Comparison of ENCODE assay signal across 12 cellular contexts in the genomic region with DNA sequence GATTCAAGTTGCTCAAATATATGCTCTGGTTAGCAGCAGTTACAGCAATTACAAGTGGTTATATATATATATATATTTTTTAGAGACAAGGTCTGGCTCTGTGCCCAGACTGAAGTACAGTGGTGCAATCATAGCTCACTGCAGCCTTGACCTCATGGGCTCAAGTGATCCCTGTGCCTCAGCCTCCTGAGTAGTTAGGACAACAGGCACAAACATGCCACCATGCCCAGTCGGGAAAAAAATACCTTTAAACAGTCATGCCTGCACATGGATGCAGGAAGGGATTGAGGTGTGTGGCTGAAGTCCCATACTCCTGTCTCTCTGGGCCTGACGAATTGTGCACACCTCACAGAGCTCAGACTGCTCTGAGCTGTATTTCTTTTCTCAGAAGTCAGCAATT. TPM values are rescaled to one million over a fixed set of nuclear protein-coding genes. Genes with fewer than 3 reads are reported as not detected.
DNase-seq lines count a peak whose midpoint lies in the region; ATAC-seq and TF ChIP-seq lines count a peak whose summit lies in the region.
"Had no signal": no experiment of that assay in that cellular context is flagged by ENCODE, and none has a peak within 500 bp of the region (broad histone marks: within the 10 kb centered on the region; RNA-seq: fewer than 3 reads in every experiment).

No MANE protein-coding gene starts in this region.

- H3K9me3 ChIP-seq in Karpas-422 (ENCODE audit: low read length) (no peaks in the 10 kb centered on the region; the same call in 1 of the 2 replicates), aorta (ENCODE audit: control insufficient read depth, low read length) (no peaks in the 10 kb centered on the region), tibial nerve (peaks cover 0 to 5% (median 0%) of the 10 kb centered on the region in 4 donors)

- H3K27ac ChIP-seq in Karpas-422 (ENCODE audit: low read length) (no peak overlapping the region), aorta (ENCODE audit: low read depth in 1 of 2, low read length in 2 of 2) (no peak overlapping the region), tibial nerve (no peak overlapping the region)
- H3K27ac ChIP-seq: esophagus squamous epithelium had no signal

- no peak for ATAC-seq in aorta (ENCODE audit: low FRiP score)

- no peaks in the 10 kb centered on the region for H3K79me2 ChIP-seq in Karpas-422 (ENCODE audit: low read length)

- H2AFZ ChIP-seq in Karpas-422 (ENCODE audit: low read length) = no peak overlapping the region

- H4K20me1 ChIP-seq in Karpas-422 (ENCODE audit: insufficient read depth, low read depth, low read length) = no peaks in the 10 kb centered on the region

- H3K27me3 ChIP-seq in Karpas-422 (ENCODE audit: low read length) (no peaks in the 10 kb centered on the region), aorta (ENCODE audit: control insufficient read depth in 1 of 2, insufficient read depth in 2 of 2, low read length in 1 of 2) (no peaks in the 10 kb centered on the region), tibial nerve (no peaks in the 10 kb centered on the region)
- H3K27me3 ChIP-seq: esophagus squamous epithelium had no signal

- no peak for TF ChIP-seq EP300 in tibial nerve (IDR thresholded peaks at IDR 0.05)

- DNase-seq in EL (peak; percentile 29), Karpas-422 (peak; percentile 42), SHP77 treated with DMSO at 0.1 percent for 48 hours (lab: John Stamatoyannopoulos, UW) (peak; percentile 34), glomerular visceral epithelial cell (ENCODE audit: extremely low spot score) (peak; percentile 32), aorta (no peak), tibial nerve (ENCODE audit: low spot score in 2 of 2) (no peak), DMS114 treated with DMSO at 0.1 percent for 48 hours (lab: John Stamatoyannopoulos, UW; ENCODE audit: unreplicated experiment) (no peak)
- DNase-seq in effector CD8-positive, alpha-beta T cell (lab: John Stamatoyannopoulos, UW) = no peak
- DNase-seq: activated naive CD4-positive, alpha-beta T cell treated with anti-CD3 and anti-CD28 coated beads for 36 hours; CD4-positive, CD25-positive, alpha-beta regulatory T cell; cerebellar nuclear complex; esophagus squamous epithelium had no signal

- no peaks in the 10 kb centered on the region for H3K9me2 ChIP-seq in Karpas-422 (replicated peaks; ENCODE audit: insufficient read depth, low read length)

- H3K4me1 ChIP-seq in Karpas-422 (ENCODE audit: low read length) (peaks cover 6% of the 10 kb centered on the region; the same call in 1 of the 2 replicates), aorta (ENCODE audit: control insufficient read depth in 1 of 2, insufficient read depth in 2 of 2, low read length in 2 of 2) (no peaks in the 10 kb centered on the region), tibial nerve (no peaks in the 10 kb centered on the region)
- H3K4me1 ChIP-seq: esophagus squamous epithelium had no signal

- no peak overlapping the region for H3K9ac ChIP-seq in Karpas-422 (ENCODE audit: low read length)

- TF ChIP-seq POLR2A in tibial nerve (IDR thresholded peaks at IDR 0.05) = no peak

- H3K4me2 ChIP-seq in Karpas-422 (ENCODE audit: low read depth, low read length, poor library complexity, severe bottlenecking) = no peak overlapping the region

- 68% methylated on average over 2 of the region's 2 CpGs for WGBS in aorta, 2 donors
- 52 to 57% methylated on average over 2 of the region's 2 CpGs for WGBS in tibial nerve, 2 donors

- H3K4me3 ChIP-seq in Karpas-422 (ENCODE audit: low read length) (no peak overlapping the region), aorta (ENCODE audit: low read length in 2 of 2) (no peak overlapping the region), tibial nerve (no peak overlapping the region)
- H3K4me3 ChIP-seq: esophagus squamous epithelium had no signal

- TF ChIP-seq CTCF in tibial nerve (IDR thresholded peaks at IDR 0.05) = no peak

- intact Hi-C loops in aorta (cut with DNase I) = no loop called here

- H3K36me3 ChIP-seq in Karpas-422 (ENCODE audit: insufficient read depth, low read length) (no peaks in the 10 kb centered on the region), aorta (ENCODE audit: control insufficient read depth in 1 of 2, insufficient read depth in 2 of 2, low read length in 1 of 2) (no peaks in the 10 kb centered on the region), tibial nerve (no peaks in the 10 kb centered on the region)
- H3K36me3 ChIP-seq: esophagus squamous epithelium had no signal

RNA-seq across cellular contexts. Expression of a gene that starts 19.6 kb away (rescaled TPM):
- 0.14 and 0.82 TPM in 2 replicates for total RNA-seq in Karpas-422 (2014; rRNA removed; shearing (Covaris generic); ENCODE audit: low replicate concordance)
- total RNA-seq in aorta (1 to 10 TPM in 1 of 2 donors, under 1 TPM in 1; 0.71 to 1.8 TPM), tibial nerve (1 to 10 TPM; 1.6 to 5.0 (median 3.0) TPM)
- polyA plus RNA-seq in aorta = 1 to 10 TPM; 1.1 to 2.7 TPM
- total RNA-seq: CD4-positive, CD25-positive, alpha-beta regulatory T cell had no signal
- polyA plus RNA-seq: CD4-positive, CD25-positive, alpha-beta regulatory T cell had no signal

Comparison
In these comparisons a context has a peak if more than half of its experiments do, and no peak if none do; other contexts are left out.
1. DNase-seq: peak in EL (single experiment), Karpas-422 (single experiment), SHP77 treated with DMSO at 0.1 percent for 48 hours (single experiment) and glomerular visceral epithelial cell (single experiment); none in aorta (0 of 2), tibial nerve (0 of 2), DMS114 treated with DMSO at 0.1 percent for 48 hours (single experiment) and effector CD8-positive, alpha-beta T cell (single experiment).